27 cellular contexts compared by ENCODE assay signal in genomic region chr16:46854846-46855245, GRCh38.
"Had no signal": no experiment of that assay in that cellular context is flagged by ENCODE, and none has a peak within 500 bp of the region (broad histone marks: within the 10 kb centered on the region; RNA-seq: fewer than 3 reads in every experiment).

No MANE protein-coding gene starts in this region.

- H3K4me1 Mint-ChIP-seq: naive thymus-derived CD8-positive, alpha-beta T cell had no signal

- H3K4me3 ChIP-seq: ovary, psoas muscle, skin epidermis, smooth muscle cell, spleen, thoracic aorta, thyroid gland, tibial nerve, upper lobe of right lung, uterus had no signal

- H3K9me3 ChIP-seq: ovary, psoas muscle, spleen, thoracic aorta, thyroid gland, tibial nerve, upper lobe of right lung, uterus had no signal

- H3K9ac ChIP-seq: parathyroid adenoma had no signal

- H3K36me3 Mint-ChIP-seq: naive B cell; naive thymus-derived CD8-positive, alpha-beta T cell; natural killer cell treated with Interleukin-12 subunit alpha and Interleukin-12 subunit beta and Interleukin-15 and Interleukin-18, amount 100 ng/mL, for 72 hours; stimulated activated memory B cell treated with anti-CD40 and anti-IgM and Interleukin-4, amounts not matched to agents 10 μg/mL and 1 μg/mL and 100 μg/mL, for 72 hours; type B pancreatic cell had no signal

- H2AFZ ChIP-seq: parathyroid adenoma had no signal

- H3K4me1 ChIP-seq: parathyroid adenoma, thyroid gland, upper lobe of right lung, uterus had no signal

- H3K27me3 ChIP-seq: ovary, spleen, thyroid gland, tibial nerve, upper lobe of right lung, uterus had no signal

- H3K36me3 ChIP-seq: ovary, spleen, thoracic aorta, thyroid gland, tibial nerve, upper lobe of right lung, uterus had no signal

- H3K4me2 ChIP-seq: smooth muscle cell had no signal

- H3K27me3 Mint-ChIP-seq: natural killer cell treated with Interleukin-12 subunit alpha and Interleukin-12 subunit beta and Interleukin-15 and Interleukin-18, amount 100 ng/mL, for 72 hours; stimulated activated memory B cell treated with anti-CD40 and anti-IgM and Interleukin-4, amounts not matched to agents 10 μg/mL and 1 μg/mL and 100 μg/mL, for 72 hours; stimulated activated naive CD8-positive, alpha-beta T cell treated with anti-CD3 and anti-CD28 coated beads, Interleukin-15, amount 100 ng/mL, for 72 hours; type B pancreatic cell had no signal

- H3K27ac ChIP-seq: ovary, parathyroid adenoma, psoas muscle, skin epidermis, spleen, thoracic aorta, thyroid gland, upper lobe of right lung, uterus had no signal

- H3K27ac Mint-ChIP-seq: naive B cell; naive thymus-derived CD8-positive, alpha-beta T cell; natural killer cell treated with Interleukin-12 subunit alpha and Interleukin-12 subunit beta and Interleukin-15 and Interleukin-18, amount 100 ng/mL, for 72 hours; nephron progenitor cell; stimulated activated naive CD8-positive, alpha-beta T cell treated with anti-CD3 and anti-CD28 coated beads, Interleukin-15, amount 100 ng/mL, for 72 hours had no signal

- H3K9me3 Mint-ChIP-seq: naive B cell; naive thymus-derived CD8-positive, alpha-beta T cell; natural killer cell treated with Interleukin-12 subunit alpha and Interleukin-12 subunit beta and Interleukin-15 and Interleukin-18, amount 100 ng/mL, for 72 hours; nephron progenitor cell; neural crest cell; stimulated activated memory B cell treated with anti-CD40 and anti-IgM and Interleukin-4, amounts not matched to agents 10 μg/mL and 1 μg/mL and 100 μg/mL, for 72 hours; stimulated activated naive CD8-positive, alpha-beta T cell treated with anti-CD3 and anti-CD28 coated beads, Interleukin-15, amount 100 ng/mL, for 72 hours; type B pancreatic cell had no signal

- H3K4me3 Mint-ChIP-seq: naive B cell; naive thymus-derived CD8-positive, alpha-beta T cell; natural killer cell treated with Interleukin-12 subunit alpha and Interleukin-12 subunit beta and Interleukin-15 and Interleukin-18, amount 100 ng/mL, for 72 hours; nephron progenitor cell; neural crest cell; stimulated activated memory B cell treated with anti-CD40 and anti-IgM and Interleukin-4, amounts not matched to agents 10 μg/mL and 1 μg/mL and 100 μg/mL, for 72 hours; stimulated activated naive CD8-positive, alpha-beta T cell treated with anti-CD3 and anti-CD28 coated beads, Interleukin-15, amount 100 ng/mL, for 72 hours had no signal

- DNase-seq: naive B cell; naive thymus-derived CD8-positive, alpha-beta T cell; nephron progenitor cell; occipital lobe; ovary; posterior cingulate gyrus; psoas muscle; right cardiac atrium; stimulated activated CD4-positive, alpha-beta T cell treated with anti-CD3 and anti-CD28 coated beads, Interleukin-12 subunit alpha, Interleukin-12 subunit beta, amount 100 ng/mL, for 4 hours; stimulated activated CD4-positive, alpha-beta T cell treated with anti-CD3 and anti-CD28 coated beads, Interleukin-1b, Interleukin-23, amount 100 ng/mL, for 48 hours; stimulated activated CD4-positive, alpha-beta T cell treated with anti-CD3 and anti-CD28 coated beads, Interleukin-4, amount 100 ng/mL, for 1 hour; stimulated activated naive CD4-positive, alpha-beta T cell; stimulated activated naive CD8-positive, alpha-beta T cell treated with anti-CD3 and anti-CD28 coated beads, Interleukin-15, amount 100 ng/mL, for 72 hours; stimulated activated naive CD8-positive, alpha-beta T cell treated with anti-CD3 and anti-CD28 coated beads, Interleukin-15, Interleukin-2, amounts not matched to agents 100 U/mL and 50 U/mL, for 24 hours; thyroid gland; upper lobe of right lung; uterus had no signal

- H3K79me2 ChIP-seq: parathyroid adenoma had no signal
